In the genomic region with DNA sequence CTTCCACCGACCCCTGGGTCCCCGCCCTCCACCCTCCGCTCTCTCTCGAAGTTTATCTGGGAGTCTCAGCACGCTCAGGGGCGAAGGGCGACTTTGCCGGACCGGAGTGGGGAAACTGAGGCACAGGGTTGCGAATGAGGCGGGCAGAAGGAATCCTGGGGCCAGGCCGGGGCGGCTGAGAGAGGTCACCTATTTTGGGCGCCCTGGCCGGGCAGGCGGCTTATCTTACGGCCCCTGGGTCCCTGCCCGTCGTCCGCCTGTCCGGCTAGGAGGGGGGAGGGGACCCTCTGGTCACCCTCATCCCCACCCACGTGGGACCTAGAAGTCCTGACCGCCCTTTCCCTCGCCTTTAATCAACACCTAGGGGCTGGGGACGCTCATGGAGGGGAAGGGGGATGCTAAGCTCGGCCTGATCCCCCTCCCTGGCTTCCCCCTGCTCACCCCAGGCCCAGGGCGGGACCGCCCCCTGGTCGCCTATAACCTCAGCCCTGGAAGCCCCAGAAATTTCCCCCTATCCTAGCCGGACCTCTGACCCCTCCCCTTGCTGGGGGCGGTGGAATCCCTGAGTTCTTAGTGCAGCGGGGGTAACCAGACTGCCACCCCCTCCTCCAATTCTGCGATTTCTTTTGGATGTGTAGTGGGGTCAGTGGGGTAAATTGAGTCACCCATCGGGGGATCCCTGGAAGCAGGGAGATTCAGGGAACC, we compare ENCODE assay signal across 6 cellular contexts. TPM values are rescaled to one million over a fixed set of nuclear protein-coding genes. Genes with fewer than 3 reads are reported as not detected.
DNase-seq lines count a peak whose midpoint lies in the region; ATAC-seq and TF ChIP-seq lines count a peak whose summit lies in the region.

No MANE protein-coding gene starts in this region.

- H3K27me3 ChIP-seq in GM06990 (replicated peaks; ENCODE audit: control insufficient read depth, insufficient read depth, low read length) (no peaks in the 10 kb centered on the region), right cardiac atrium (ENCODE audit: control insufficient read depth, insufficient read depth) (no peaks in the 10 kb centered on the region), tibial artery (no peaks in the 10 kb centered on the region)

- H3K36me3 ChIP-seq in GM06990 (ENCODE audit: control insufficient read depth, insufficient read depth, low read length) (peaks cover 14% of the 10 kb centered on the region), tibial artery (peaks cover 8 to 29% (median 12%) of the 10 kb centered on the region in 3 donors)

- under 1% methylated on average over 34 of the region's 34 CpGs for WGBS in right cardiac atrium

- no peaks in the 10 kb centered on the region for H3K9me3 ChIP-seq in right cardiac atrium (ENCODE audit: control insufficient read depth, low read length)
- H3K9me3 ChIP-seq in tibial artery = no peaks in the 10 kb centered on the region

- intact Hi-C loops in right cardiac atrium (cut with DNase I) = loop anchor here in 2 of 4 donors (2.0 to 10.0 kb wide), 2 partner anchors 123 to 125 kb away; no protein-coding TSS in a partner anchor
- intact Hi-C loops in tibial artery (cut with DNase I; ENCODE audit: low total_unique reads) = loop anchor here (10.0 kb wide), 2 partner anchors 125 to 365 kb away; a partner anchor contains a TSS

- H3K4me3 ChIP-seq in GM06990 (replicated peaks; ENCODE audit: low read depth, low read length) (peak overlapping the region; percentile 94), right cardiac atrium (ENCODE audit: low read length) (peak overlapping the region; percentile 88), tibial artery (peak overlapping the region; percentile 80 to 96)

- H3K27ac ChIP-seq in right cardiac atrium (ENCODE audit: low read length) = peak overlapping the region; percentile 97
- peak overlapping the region; percentile 93 to 97 for H3K27ac ChIP-seq in tibial artery

- no peak for TF ChIP-seq CTCF in GM06990 (IDR thresholded peaks at IDR 0.05; ENCODE audit: insufficient read depth, low read length, poor library complexity, severe bottlenecking)
- TF ChIP-seq CTCF in tibial artery (IDR thresholded peaks at IDR 0.05) = no peak

- DNase-seq in GM06990 (ENCODE audit: extremely low read depth, insufficient read length) (no peak), T-helper 9 cell (peak; percentile 19), right cardiac atrium (peak; percentile 62 to 83 (median 81)), tibial artery (no peak), middle frontal gyrus (ENCODE audit: extremely low spot score, low spot score) (no peak)

- H3K4me1 ChIP-seq in right cardiac atrium (ENCODE audit: control insufficient read depth, insufficient read depth, low read length) (peaks cover 16% of the 10 kb centered on the region), tibial artery (peaks cover 0 to 71% (median 59%) of the 10 kb centered on the region in 4 donors)

- no peak for ATAC-seq in right cardiac atrium
- ATAC-seq in HG03442 (IDR thresholded peaks at IDR 0.05; ENCODE audit: unreplicated experiment) = no peak

RNA-seq across cellular contexts. Expression of a gene that starts 0.6 kb away (rescaled TPM):
- total RNA-seq in right cardiac atrium = 10 to 100 TPM; 68.8 to 89.5 (median 78.8) TPM
- polyA plus RNA-seq in right cardiac atrium = 92.6 TPM

RNA-seq across cellular contexts. Expression of a gene that starts 2.7 kb away (rescaled TPM):
- total RNA-seq in right cardiac atrium = 10 to 100 TPM; 28.2 to 38.4 (median 33.0) TPM
- 36.8 TPM for polyA plus RNA-seq in right cardiac atrium

RNA-seq across cellular contexts. Expression of a gene that starts 19.6 kb away (rescaled TPM):
- 100 to 1,000 TPM; 136 to 537 (median 382) TPM for total RNA-seq in right cardiac atrium
- polyA plus RNA-seq in right cardiac atrium = 273 TPM

RNA-seq across cellular contexts. Expression of a gene that starts 27.2 kb away (rescaled TPM):
- total RNA-seq in right cardiac atrium = under 1 TPM in 2 of 4 donors, not detected in 2; 0.09 to 0.25 TPM
- 0.54 TPM for polyA plus RNA-seq in right cardiac atrium

RNA-seq across cellular contexts. Expression of a gene that starts 32.5 kb away (rescaled TPM):
- total RNA-seq in right cardiac atrium = 1 to 10 TPM; 2.0 to 3.7 (median 3.4) TPM
- polyA plus RNA-seq in right cardiac atrium = 0.84 TPM

Comparison
In these comparisons a context has a peak if more than half of its experiments do, and no peak if none do; other contexts are left out.
1. DNase-seq: peak in T-helper 9 cell (single experiment) and right cardiac atrium (3 of 3); none in GM06990 (single experiment), tibial artery (0 of 2) and middle frontal gyrus (single experiment).
2. Peak in every context shown above with its lines, with median percentiles within 50 percentile points of each other: H3K4me3 ChIP-seq.